ENCODE assay signal across 23 cellular contexts in genomic region chr2:209973328-209973727, GRCh38.
"Had no signal": no experiment of that assay in that cellular context is flagged by ENCODE, and none has a peak within 500 bp of the region (broad histone marks: within the 10 kb centered on the region; RNA-seq: fewer than 3 reads in every experiment).

No MANE protein-coding gene starts in this region.

- H3K4me1 ChIP-seq: adrenal gland, breast epithelium, Peyer's patch, SJCRH30 had no signal

- DNase-seq: activated CD4-positive, alpha-beta T cell treated with anti-CD3 and anti-CD28 coated beads for 4 hours; activated CD8-positive, alpha-beta memory T cell treated with anti-CD3 and anti-CD28 coated beads, Interleukin-2, amount 50 U/mL, for 4 hours; activated CD8-positive, alpha-beta T cell treated with anti-CD3 and anti-CD28 coated beads for 36 hours; activated naive CD4-positive, alpha-beta T cell treated with anti-CD3 and anti-CD28 coated beads, Interleukin-2, amount 50 U/mL, for 16 hours; activated naive CD8-positive, alpha-beta T cell treated with anti-CD3 and anti-CD28 coated beads, Interleukin-2, amount 10 ng/mL, durations not matched to agents 7 days and 5 days; activated T-cell treated with anti-CD3 and anti-CD28 coated beads, Interleukin-2, amount 50 U/mL, for 72 hours; adrenal gland; anterior cingulate cortex; central memory CD4-positive, alpha-beta T cell; Karpas-422; MM.1S; NCI-H146; NCI-H1930; NCI-H345; NCI-H510A; NCI-H526 treated with DMSO at 0.1 percent for 48 hours; Peyer's patch; Right ventricle myocardium superior; SJCRH30 had no signal

- H3K27ac ChIP-seq: adrenal gland, breast epithelium, Peyer's patch, RWPE1, SJCRH30 had no signal

- H3K4me3 ChIP-seq: adrenal gland, breast epithelium, K562, Peyer's patch, SJCRH30 had no signal

- ATAC-seq: activated CD4-positive, CD25-positive, alpha-beta regulatory T cell treated with anti-CD3 and anti-CD28 coated beads, Interleukin-2, amount 50 U/mL, for 24 hours; activated CD8-positive, alpha-beta T cell treated with anti-CD3 and anti-CD28 coated beads for 36 hours; activated T-cell treated with anti-CD3 and anti-CD28 coated beads, Interleukin-2, amount 50 U/mL, for 72 hours; K562 had no signal

- H3K9me3 ChIP-seq: adrenal gland, breast epithelium, Peyer's patch, SJCRH30 had no signal

- FAIRE-seq: K562 had no signal

- H3K36me3 ChIP-seq: adrenal gland, breast epithelium, Peyer's patch, SJCRH30 had no signal

- H3K27me3 ChIP-seq: adrenal gland, Peyer's patch, SJCRH30 had no signal
